In genomic region chr1:194225781-194226180, GRCh38 we compare ENCODE assay signal across 1 cellular context.
TF ChIP-seq lines count a peak whose summit lies in the region.

No MANE protein-coding gene starts in this region.

TF ChIP-seq in GM12878, 131 proteins besides CTCF, POLR2A, EP300 and RAD21 (continued from another document):
- TF ChIP-seq, protein P1, sequence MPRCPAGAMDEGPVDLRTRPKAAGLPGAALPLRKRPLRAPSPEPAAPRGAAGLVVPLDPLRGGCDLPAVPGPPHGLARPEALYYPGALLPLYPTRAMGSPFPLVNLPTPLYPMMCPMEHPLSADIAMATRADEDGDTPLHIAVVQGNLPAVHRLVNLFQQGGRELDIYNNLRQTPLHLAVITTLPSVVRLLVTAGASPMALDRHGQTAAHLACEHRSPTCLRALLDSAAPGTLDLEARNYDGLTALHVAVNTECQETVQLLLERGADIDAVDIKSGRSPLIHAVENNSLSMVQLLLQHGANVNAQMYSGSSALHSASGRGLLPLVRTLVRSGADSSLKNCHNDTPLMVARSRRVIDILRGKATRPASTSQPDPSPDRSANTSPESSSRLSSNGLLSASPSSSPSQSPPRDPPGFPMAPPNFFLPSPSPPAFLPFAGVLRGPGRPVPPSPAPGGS (IDR thresholded peaks at IDR 0.05; ENCODE audit: borderline replicate concordance, insufficient read depth, low read depth, low read length, poor library complexity, severe bottlenecking), result no peak
- no peak for TF ChIP-seq IRF4 (IDR thresholded peaks at IDR 0.05; ENCODE audit: low read depth, low read length)
- TF ChIP-seq PML (IDR thresholded peaks at IDR 0.05; ENCODE audit: low read length), result no peak
- no peak for TF ChIP-seq ZBED1 (IDR thresholded peaks at IDR 0.05; ENCODE audit: borderline replicate concordance)
- no peak for TF ChIP-seq SREBF1 (IDR thresholded peaks at IDR 0.05; ENCODE audit: low read length)
- no peak for TF ChIP-seq SUZ12 (IDR thresholded peaks at IDR 0.05; ENCODE audit: unreplicated experiment)
- TF ChIP-seq, protein P2, sequence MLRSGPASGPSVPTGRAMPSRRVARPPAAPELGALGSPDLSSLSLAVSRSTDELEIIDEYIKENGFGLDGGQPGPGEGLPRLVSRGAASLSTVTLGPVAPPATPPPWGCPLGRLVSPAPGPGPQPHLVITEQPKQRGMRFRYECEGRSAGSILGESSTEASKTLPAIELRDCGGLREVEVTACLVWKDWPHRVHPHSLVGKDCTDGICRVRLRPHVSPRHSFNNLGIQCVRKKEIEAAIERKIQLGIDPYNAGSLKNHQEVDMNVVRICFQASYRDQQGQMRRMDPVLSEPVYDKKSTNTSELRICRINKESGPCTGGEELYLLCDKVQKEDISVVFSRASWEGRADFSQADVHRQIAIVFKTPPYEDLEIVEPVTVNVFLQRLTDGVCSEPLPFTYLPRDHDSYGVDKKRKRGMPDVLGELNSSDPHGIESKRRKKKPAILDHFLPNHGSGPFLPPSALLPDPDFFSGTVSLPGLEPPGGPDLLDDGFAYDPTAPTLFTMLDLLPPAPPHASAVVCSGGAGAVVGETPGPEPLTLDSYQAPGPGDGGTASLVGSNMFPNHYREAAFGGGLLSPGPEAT (IDR thresholded peaks at IDR 0.05; ENCODE audit: low read depth), result no peak
- TF ChIP-seq, protein P3, sequence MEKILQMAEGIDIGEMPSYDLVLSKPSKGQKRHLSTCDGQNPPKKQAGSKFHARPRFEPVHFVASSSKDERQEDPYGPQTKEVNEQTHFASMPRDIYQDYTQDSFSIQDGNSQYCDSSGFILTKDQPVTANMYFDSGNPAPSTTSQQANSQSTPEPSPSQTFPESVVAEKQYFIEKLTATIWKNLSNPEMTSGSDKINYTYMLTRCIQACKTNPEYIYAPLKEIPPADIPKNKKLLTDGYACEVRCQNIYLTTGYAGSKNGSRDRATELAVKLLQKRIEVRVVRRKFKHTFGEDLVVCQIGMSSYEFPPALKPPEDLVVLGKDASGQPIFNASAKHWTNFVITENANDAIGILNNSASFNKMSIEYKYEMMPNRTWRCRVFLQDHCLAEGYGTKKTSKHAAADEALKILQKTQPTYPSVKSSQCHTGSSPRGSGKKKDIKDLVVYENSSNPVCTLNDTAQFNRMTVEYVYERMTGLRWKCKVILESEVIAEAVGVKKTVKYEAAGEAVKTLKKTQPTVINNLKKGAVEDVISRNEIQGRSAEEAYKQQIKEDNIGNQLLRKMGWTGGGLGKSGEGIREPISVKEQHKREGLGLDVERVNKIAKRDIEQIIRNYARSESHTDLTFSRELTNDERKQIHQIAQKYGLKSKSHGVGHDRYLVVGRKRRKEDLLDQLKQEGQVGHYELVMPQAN (conservative IDR thresholded peaks at IDR 0.05), result no peak
- no peak for TF ChIP-seq SMAD1 (IDR thresholded peaks at IDR 0.05; ENCODE audit: low read depth, partially characterized antibody)
- TF ChIP-seq, protein P4, sequence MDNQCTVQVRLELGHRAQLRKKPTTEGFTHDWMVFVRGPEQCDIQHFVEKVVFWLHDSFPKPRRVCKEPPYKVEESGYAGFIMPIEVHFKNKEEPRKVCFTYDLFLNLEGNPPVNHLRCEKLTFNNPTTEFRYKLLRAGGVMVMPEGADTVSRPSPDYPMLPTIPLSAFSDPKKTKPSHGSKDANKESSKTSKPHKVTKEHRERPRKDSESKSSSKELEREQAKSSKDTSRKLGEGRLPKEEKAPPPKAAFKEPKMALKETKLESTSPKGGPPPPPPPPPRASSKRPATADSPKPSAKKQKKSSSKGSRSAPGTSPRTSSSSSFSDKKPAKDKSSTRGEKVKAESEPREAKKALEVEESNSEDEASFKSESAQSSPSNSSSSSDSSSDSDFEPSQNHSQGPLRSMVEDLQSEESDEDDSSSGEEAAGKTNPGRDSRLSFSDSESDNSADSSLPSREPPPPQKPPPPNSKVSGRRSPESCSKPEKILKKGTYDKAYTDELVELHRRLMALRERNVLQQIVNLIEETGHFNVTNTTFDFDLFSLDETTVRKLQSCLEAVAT (IDR thresholded peaks at IDR 0.05), result no peak
- TF ChIP-seq ZNF217 (IDR thresholded peaks at IDR 0.05), result 0 out of 2 replicates have a peak, but pooled peaks have one; percentile 27
- TF ChIP-seq, protein P5, sequence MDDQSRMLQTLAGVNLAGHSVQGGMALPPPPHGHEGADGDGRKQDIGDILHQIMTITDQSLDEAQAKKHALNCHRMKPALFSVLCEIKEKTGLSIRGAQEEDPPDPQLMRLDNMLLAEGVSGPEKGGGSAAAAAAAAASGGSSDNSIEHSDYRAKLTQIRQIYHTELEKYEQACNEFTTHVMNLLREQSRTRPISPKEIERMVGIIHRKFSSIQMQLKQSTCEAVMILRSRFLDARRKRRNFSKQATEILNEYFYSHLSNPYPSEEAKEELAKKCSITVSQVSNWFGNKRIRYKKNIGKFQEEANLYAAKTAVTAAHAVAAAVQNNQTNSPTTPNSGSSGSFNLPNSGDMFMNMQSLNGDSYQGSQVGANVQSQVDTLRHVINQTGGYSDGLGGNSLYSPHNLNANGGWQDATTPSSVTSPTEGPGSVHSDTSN (IDR thresholded peaks at IDR 0.05; ENCODE audit: insufficient replicate concordance, low read depth, low read length), result no peak
- TF ChIP-seq BACH1 (IDR thresholded peaks at IDR 0.05; ENCODE audit: borderline replicate concordance), result no peak
- no peak for TF ChIP-seq CHD1 (IDR thresholded peaks at IDR 0.05; ENCODE audit: low read depth, low read length)
- no peak for TF ChIP-seq SKIL (IDR thresholded peaks at IDR 0.05; ENCODE audit: low read depth, poor library complexity, severe bottlenecking)
- TF ChIP-seq NRF1 (conservative IDR thresholded peaks at IDR 0.05; ENCODE audit: low read depth, low read length), result no peak
- TF ChIP-seq GABPA (IDR thresholded peaks at IDR 0.05; ENCODE audit: low read depth), result no peak
- TF ChIP-seq MEF2A (IDR thresholded peaks at IDR 0.05; ENCODE audit: insufficient read depth, low read depth, low read length), result 0 out of 2 replicates have a peak, but pooled peaks have one; percentile 29
- TF ChIP-seq, protein P6, sequence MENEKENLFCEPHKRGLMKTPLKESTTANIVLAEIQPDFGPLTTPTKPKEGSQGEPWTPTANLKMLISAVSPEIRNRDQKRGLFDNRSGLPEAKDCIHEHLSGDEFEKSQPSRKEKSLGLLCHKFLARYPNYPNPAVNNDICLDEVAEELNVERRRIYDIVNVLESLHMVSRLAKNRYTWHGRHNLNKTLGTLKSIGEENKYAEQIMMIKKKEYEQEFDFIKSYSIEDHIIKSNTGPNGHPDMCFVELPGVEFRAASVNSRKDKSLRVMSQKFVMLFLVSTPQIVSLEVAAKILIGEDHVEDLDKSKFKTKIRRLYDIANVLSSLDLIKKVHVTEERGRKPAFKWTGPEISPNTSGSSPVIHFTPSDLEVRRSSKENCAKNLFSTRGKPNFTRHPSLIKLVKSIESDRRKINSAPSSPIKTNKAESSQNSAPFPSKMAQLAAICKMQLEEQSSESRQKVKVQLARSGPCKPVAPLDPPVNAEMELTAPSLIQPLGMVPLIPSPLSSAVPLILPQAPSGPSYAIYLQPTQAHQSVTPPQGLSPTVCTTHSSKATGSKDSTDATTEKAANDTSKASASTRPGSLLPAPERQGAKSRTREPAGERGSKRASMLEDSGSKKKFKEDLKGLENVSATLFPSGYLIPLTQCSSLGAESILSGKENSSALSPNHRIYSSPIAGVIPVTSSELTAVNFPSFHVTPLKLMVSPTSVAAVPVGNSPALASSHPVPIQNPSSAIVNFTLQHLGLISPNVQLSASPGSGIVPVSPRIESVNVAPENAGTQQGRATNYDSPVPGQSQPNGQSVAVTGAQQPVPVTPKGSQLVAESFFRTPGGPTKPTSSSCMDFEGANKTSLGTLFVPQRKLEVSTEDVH (IDR thresholded peaks at IDR 0.05; ENCODE audit: low read depth, partially characterized antibody), result no peak
- TF ChIP-seq SIX5 (IDR thresholded peaks at IDR 0.05; ENCODE audit: low read depth, low read length, severe bottlenecking), result no peak
- TF ChIP-seq LARP7 (IDR thresholded peaks at IDR 0.05), result no peak
- no peak for TF ChIP-seq FOXM1 (IDR thresholded peaks at IDR 0.05; ENCODE audit: low read depth, low read length)
- no peak for TF ChIP-seq NFXL1 (IDR thresholded peaks at IDR 0.05; ENCODE audit: borderline replicate concordance)
- TF ChIP-seq MTA2 (IDR thresholded peaks at IDR 0.05; ENCODE audit: low read depth), result peak; percentile 60; the same call in 1 of the 2 replicates
- no peak for TF ChIP-seq RAD51 (IDR thresholded peaks at IDR 0.05)
